In the genomic region with DNA sequence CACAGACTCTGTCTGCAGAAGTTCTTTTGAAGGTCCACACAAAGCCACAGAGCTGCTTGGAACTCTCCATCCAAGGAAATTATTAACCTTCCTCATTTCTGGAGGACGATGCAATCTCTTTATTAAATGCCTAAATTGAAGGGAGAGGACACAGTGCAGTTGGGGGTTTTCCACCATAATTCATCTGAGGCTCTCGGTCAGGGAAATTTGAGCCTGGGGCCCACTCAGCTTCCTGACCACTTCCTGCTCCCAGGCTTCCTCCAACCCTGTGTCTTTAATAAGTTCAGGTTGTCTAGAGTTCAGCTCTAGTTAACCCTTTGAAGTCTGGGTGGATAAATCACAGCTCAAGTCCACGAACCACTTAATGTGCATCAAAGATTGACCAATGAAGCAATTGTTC, we compare ENCODE assay signal across 17 cellular contexts.
DNase-seq lines count a peak whose midpoint lies in the region; ATAC-seq and TF ChIP-seq lines count a peak whose summit lies in the region.
"Had no signal": no experiment of that assay in that cellular context is flagged by ENCODE, and none has a peak within 500 bp of the region (broad histone marks: within the 10 kb centered on the region; RNA-seq: fewer than 3 reads in every experiment).

No MANE protein-coding gene starts in this region.

- H3K27me3 ChIP-seq in RWPE2 (ENCODE audit: insufficient read depth, poor library complexity, severe bottlenecking) = no peaks in the 10 kb centered on the region

- DNase-seq in ACHN = peak; percentile 39
- no peak for DNase-seq in HEK293T (ENCODE audit: extremely low spot score)
- no peak for DNase-seq in RWPE2 (ENCODE audit: low spot score)
- peak; percentile 16 for DNase-seq in kidney glomerular epithelial cell (lab: John Stamatoyannopoulos, UW)
- no peak for DNase-seq in SIG-M5 (lab: John Stamatoyannopoulos, UW)
- DNase-seq in SHP77 (lab: John Stamatoyannopoulos, UW) = no peak
- no peak for DNase-seq in NCI-H69 (lab: John Stamatoyannopoulos, UW)
- DNase-seq: activated CD8-positive, alpha-beta memory T cell treated with anti-CD3 and anti-CD28 coated beads, Interleukin-2, amount 50 U/mL, for 48 hours; activated naive CD4-positive, alpha-beta T cell treated with Interleukin-2 at 50 U/mL for 16 hours; effector CD8-positive, alpha-beta T cell; GOT3; naive thymus-derived CD8-positive, alpha-beta T cell; NCI-H1694 treated with DMSO at 0.1 percent for 48 hours; NCI-H526 treated with DMSO at 0.1 percent for 48 hours; RPMI8226 had no signal

- TF ChIP-seq CTCF in RWPE2 (IDR thresholded peaks at IDR 0.05; ENCODE audit: poor library complexity, severe bottlenecking) = no peak

- H3K9me3 ChIP-seq in RWPE2 (ENCODE audit: severe bottlenecking) = no peaks in the 10 kb centered on the region

- in situ Hi-C loops in ACHN (cut with HindIII; ENCODE audit: low pct_ligation_motif_present, low pct_unique_long_range_greater_than_20kb, low sequenced_read_pairs) = no loop called here

- no peak for ATAC-seq in RWPE2 (ENCODE audit: low read depth)
- ATAC-seq in GM19023 (IDR thresholded peaks at IDR 0.05; ENCODE audit: unreplicated experiment) = no peak
- ATAC-seq: activated CD4-positive, CD25-positive, alpha-beta regulatory T cell treated with anti-CD3 and anti-CD28 coated beads, Interleukin-2, amount 50 U/mL, for 24 hours; naive thymus-derived CD8-positive, alpha-beta T cell had no signal

- no peaks in the 10 kb centered on the region for H3K36me3 ChIP-seq in RWPE2 (ENCODE audit: low read depth)

- CTCF ChIA-PET in HEK293T (lab: Yijun Ruan, JAX) = interaction anchor here (1.0 to 2.2 kb wide), 3 partner anchors 14 to 43 kb away, joined by 4 to 7 read pairs (median 4); no protein-coding TSS in a partner anchor

- peak overlapping the region; percentile 69 for H3K27ac ChIP-seq in RWPE2 (ENCODE audit: poor library complexity, severe bottlenecking)

- H3K4me1 ChIP-seq in RWPE2 (ENCODE audit: insufficient read depth, poor library complexity, severe bottlenecking) = peaks cover 30% of the 10 kb centered on the region

- POLR2A ChIA-PET in HEK293T (lab: Yijun Ruan, JAX) = interaction anchor here (1.0 to 23.6 kb wide), 6 partner anchors 10 to 56 kb away, joined by 3 to 724 read pairs (median 4); no protein-coding TSS in a partner anchor

- no peak overlapping the region for H3K4me3 ChIP-seq in RWPE2 (ENCODE audit: severe bottlenecking)

TF ChIP-seq in HEK293T, 16 proteins besides CTCF, POLR2A, EP300 and RAD21:
- TF ChIP-seq TARDBP (IDR thresholded peaks at IDR 0.05) (no peak), ARNT (IDR thresholded peaks at IDR 0.05) (no peak)
- TF ChIP-seq, protein P1, sequence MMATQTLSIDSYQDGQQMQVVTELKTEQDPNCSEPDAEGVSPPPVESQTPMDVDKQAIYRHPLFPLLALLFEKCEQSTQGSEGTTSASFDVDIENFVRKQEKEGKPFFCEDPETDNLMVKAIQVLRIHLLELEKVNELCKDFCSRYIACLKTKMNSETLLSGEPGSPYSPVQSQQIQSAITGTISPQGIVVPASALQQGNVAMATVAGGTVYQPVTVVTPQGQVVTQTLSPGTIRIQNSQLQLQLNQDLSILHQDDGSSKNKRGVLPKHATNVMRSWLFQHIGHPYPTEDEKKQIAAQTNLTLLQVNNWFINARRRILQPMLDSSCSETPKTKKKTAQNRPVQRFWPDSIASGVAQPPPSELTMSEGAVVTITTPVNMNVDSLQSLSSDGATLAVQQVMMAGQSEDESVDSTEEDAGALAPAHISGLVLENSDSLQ (IDR thresholded peaks at IDR 0.05) = peak; percentile 67
TF ChIP-seq in HEK293T: peak in this region for 1.

Comparison
In these comparisons a context has a peak if more than half of its experiments do, and no peak if none do; other contexts are left out.
1. DNase-seq: peak in ACHN (single experiment) and kidney glomerular epithelial cell (single experiment); none in HEK293T (single experiment), RWPE2 (single experiment), SIG-M5 (single experiment), SHP77 (0 of 2) and NCI-H69 (single experiment).